8 cellular contexts compared by ENCODE assay signal in the genomic region with DNA sequence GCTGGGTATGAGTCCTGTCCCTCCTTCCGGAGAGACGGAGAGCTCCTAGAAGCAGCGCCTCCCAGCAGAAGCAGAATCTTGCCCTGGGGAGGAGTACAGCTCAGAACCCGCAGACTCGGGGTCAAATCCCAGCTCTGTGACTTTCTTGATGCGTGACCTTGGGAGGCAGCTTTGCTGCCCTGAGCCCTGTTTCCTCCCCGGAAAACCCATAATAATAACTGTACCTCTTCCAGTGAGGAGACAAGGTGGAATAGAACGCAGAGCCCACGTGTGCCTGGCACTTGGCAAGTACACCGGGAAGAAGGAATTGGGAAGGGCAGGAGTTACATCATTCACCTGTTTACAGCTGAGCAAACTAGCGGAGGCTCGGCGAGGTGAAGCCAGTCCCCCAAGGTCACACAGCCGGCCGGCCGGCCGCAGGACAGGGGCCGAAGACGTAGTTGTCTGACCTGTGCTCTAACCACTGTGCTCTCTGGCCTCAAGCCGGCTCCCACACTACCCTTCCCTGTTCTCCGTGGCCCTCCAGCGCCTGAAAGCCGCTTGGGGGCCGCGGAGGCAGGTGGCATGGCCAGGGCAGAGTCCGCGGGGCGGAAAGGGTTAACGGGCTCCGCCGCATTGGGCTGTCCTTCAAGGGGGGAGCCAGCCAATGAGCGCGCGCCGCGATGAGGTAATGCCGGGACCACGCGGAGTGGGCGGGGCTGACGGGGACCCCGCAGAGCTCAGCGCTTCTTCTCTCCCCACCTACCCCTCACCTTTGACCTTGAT.
A peak's percentile ranks its signal among the peaks of the same experiment; 100 is the strongest.
DNase-seq lines count a peak whose midpoint lies in the region; ATAC-seq, FAIRE-seq and TF ChIP-seq lines count a peak whose summit lies in the region.

No MANE protein-coding gene starts in this region.

- intact Hi-C loops in Right ventricle myocardium superior (cut with DNase I): loop anchor here (5.0 kb wide), 3 partner anchors 83 to 318 kb away; a partner anchor contains a TSS

- H3K27ac ChIP-seq in osteoblast (ENCODE audit: low read depth, low read length) (peak overlapping the region; percentile 88), suprapubic skin (peak overlapping the region; percentile 98)

- H3K27ac Mint-ChIP-seq in T-cell: peak overlapping the region; percentile 19 to 69

- H4K20me1 ChIP-seq in osteoblast (ENCODE audit: insufficient read depth, low read length): no peaks in the 10 kb centered on the region

- H3K4me3 Mint-ChIP-seq in T-cell: peak overlapping the region; percentile 73 to 82 (median 74)

- no peaks in the 10 kb centered on the region for H3K9me3 Mint-ChIP-seq in T-cell

- H3K36me3 ChIP-seq in adipocyte (ENCODE audit: control insufficient read depth, insufficient read depth, low read length, severe bottlenecking) (peaks cover 10% of the 10 kb centered on the region), osteoblast (ENCODE audit: insufficient read depth, low read length) (no peaks in the 10 kb centered on the region), suprapubic skin (peaks cover 13% of the 10 kb centered on the region)

- peak; percentile 72 for DNase-seq in NB4 (ENCODE audit: low read depth)
- peak; percentile 52 to 83 (median 76) for DNase-seq in T-cell
- DNase-seq in adipocyte (ENCODE audit: low read depth): peak; percentile 94
- peak; percentile 98 for DNase-seq in Right ventricle myocardium superior
- DNase-seq in osteoblast (ENCODE audit: insufficient read length, low spot score, missing footprints): peak; percentile 99
- peak; percentile 96 to 97 for DNase-seq in suprapubic skin (ENCODE audit: low spot score in 2 of 2)
- DNase-seq in NK-92 treated with Interleukin-12 subunit alpha and Interleukin-12 subunit beta, amount 100 ng/mL, for 24 hours (lab: John Stamatoyannopoulos, UW): no peak

- no peaks in the 10 kb centered on the region for H3K9me3 ChIP-seq in adipocyte (ENCODE audit: control insufficient read depth, low read length)
- H3K9me3 ChIP-seq in osteoblast (ENCODE audit: low read depth, low read length): no peaks in the 10 kb centered on the region
- H3K9me3 ChIP-seq in suprapubic skin: no peaks in the 10 kb centered on the region

- peak overlapping the region; percentile 96 for H3K9ac ChIP-seq in adipocyte (ENCODE audit: low read length)

- FAIRE-seq in G401.6 (lab: Jason Lieb, UNC): peak; percentile 94

- H3K79me2 ChIP-seq in osteoblast (ENCODE audit: insufficient read depth, low read length): peaks cover 16% of the 10 kb centered on the region

- CTCF ChIA-PET in T-cell (lab: Charles Lee): interaction anchor here in 1 of 2 donors (0.6 kb wide), 1 partner anchor 275 kb away, joined by 4 read pairs; no protein-coding TSS in a partner anchor

- no peak for TF ChIP-seq CTCF in NB4 (IDR thresholded peaks at IDR 0.05; ENCODE audit: low read depth, low read length)
- no peak for TF ChIP-seq CTCF in osteoblast (IDR thresholded peaks at IDR 0.05; ENCODE audit: extremely low read depth, low read depth, low read length)
- TF ChIP-seq CTCF in suprapubic skin (IDR thresholded peaks at IDR 0.05): no peak

- TF ChIP-seq EP300 in suprapubic skin (IDR thresholded peaks at IDR 0.05): no peak

- H3K4me2 ChIP-seq in osteoblast (ENCODE audit: insufficient read depth, low read length): peak overlapping the region; percentile 80

- H3K4me3 ChIP-seq in NB4 (ENCODE audit: low read depth, low read length): peak overlapping the region; percentile 53
- peak overlapping the region; percentile 83 for H3K4me3 ChIP-seq in adipocyte (ENCODE audit: low read length)
- H3K4me3 ChIP-seq in osteoblast (ENCODE audit: insufficient read depth, low read length): peak overlapping the region; percentile 77
- H3K4me3 ChIP-seq in suprapubic skin: peak overlapping the region; percentile 58

- ATAC-seq in T-cell (replicated peaks in 1 of 4) (peak; percentile 76 to 88 (median 82)), Right ventricle myocardium superior (ENCODE audit: poor library complexity) (peak; percentile 89)

- H2AFZ ChIP-seq in osteoblast (ENCODE audit: low read length): peak overlapping the region; percentile 42

- H3K36me3 Mint-ChIP-seq in T-cell: peaks cover 3% of the 10 kb centered on the region

- H3K4me1 Mint-ChIP-seq in T-cell: peaks cover 40 to 44% (median 41%) of the 10 kb centered on the region in 3 donors

- WGBS in suprapubic skin: 3% methylated on average over 15 of the region's 43 CpGs

- peaks cover 60% of the 10 kb centered on the region for H3K4me1 ChIP-seq in adipocyte (ENCODE audit: control insufficient read depth, insufficient read depth, low read length)
- peaks cover 44% of the 10 kb centered on the region for H3K4me1 ChIP-seq in osteoblast (ENCODE audit: insufficient read depth, low read length)
- peaks cover 97% of the 10 kb centered on the region for H3K4me1 ChIP-seq in suprapubic skin

- no peaks in the 10 kb centered on the region for H3K27me3 ChIP-seq in adipocyte (replicated peaks; ENCODE audit: control insufficient read depth, insufficient read depth, low read length)
- H3K27me3 ChIP-seq in osteoblast (ENCODE audit: insufficient read depth, low read length): no peaks in the 10 kb centered on the region
- no peaks in the 10 kb centered on the region for H3K27me3 ChIP-seq in suprapubic skin

- TF ChIP-seq POLR2A in NB4 (IDR thresholded peaks at IDR 0.05; ENCODE audit: extremely low read depth, insufficient read length) (no peak), suprapubic skin (IDR thresholded peaks at IDR 0.05) (peak in 1 of 2 donors; percentile 39)

- POLR2A ChIA-PET in T-cell (lab: Charles Lee): interaction anchor here in 1 of 2 donors (0.6 kb wide), 2 partner anchors 82 to 112 kb away, joined by 3 to 4 read pairs; no protein-coding TSS in a partner anchor

- H3K27me3 Mint-ChIP-seq in T-cell: no peaks in the 10 kb centered on the region
